10 cellular contexts compared by ENCODE assay signal in genomic region chr7:158541330-158542010, GRCh38. TPM values are rescaled to one million over a fixed set of nuclear protein-coding genes. Genes with fewer than 3 reads are reported as not detected.
A peak's percentile ranks its signal among the peaks of the same experiment; 100 is the strongest.
DNase-seq lines count a peak whose midpoint lies in the region; ATAC-seq and TF ChIP-seq lines count a peak whose summit lies in the region.
"Had no signal": no experiment of that assay in that cellular context is flagged by ENCODE, and none has a peak within 500 bp of the region (broad histone marks: within the 10 kb centered on the region; RNA-seq: fewer than 3 reads in every experiment).

No MANE protein-coding gene starts in this region.

- no peaks in the 10 kb centered on the region for H3K4me1 ChIP-seq in CD8-positive, alpha-beta memory T cell (ENCODE audit: insufficient read depth, low read length)

- H3K4me3 Mint-ChIP-seq in effector memory CD8-positive, alpha-beta T cell, result no peak overlapping the region
- no peak overlapping the region for H3K4me3 Mint-ChIP-seq in CD8-positive, alpha-beta memory T cell

- no peak for TF ChIP-seq CTCF in GM12865 (IDR thresholded peaks at IDR 0.05; ENCODE audit: insufficient read depth, low read depth, low read length, missing control alignments)

- DNase-seq in GM12865 (ENCODE audit: low read depth) (peak; percentile 24), NOMO-1 treated with DMSO at 0.1 percent for 48 hours (lab: John Stamatoyannopoulos, UW; ENCODE audit: unreplicated experiment) (peak; percentile 75), germinal center (ENCODE audit: low spot score) (peak; percentile 85), sciatic nerve (ENCODE audit: low spot score) (no peak)
- DNase-seq in effector memory CD8-positive, alpha-beta T cell, result no peak
- DNase-seq in CD8-positive, alpha-beta memory T cell, result no peak
- no peak for DNase-seq in activated CD8-positive, alpha-beta memory T cell treated with anti-CD3 and anti-CD28 coated beads, Interleukin-2, amount 50 U/mL, for 48 hours
- DNase-seq: activated CD4-positive, alpha-beta T cell treated with anti-CD3 and anti-CD28 coated beads, Interleukin-2, amount 50 U/mL, for 1 hour; NCI-H1417 treated with DMSO at 0.1 percent for 48 hours had no signal

- POLR2A ChIA-PET in CD8-positive, alpha-beta memory T cell (lab: Charles Lee), result no interaction called here

- H3K27ac Mint-ChIP-seq in effector memory CD8-positive, alpha-beta T cell, result peak overlapping the region in 1 of 2 donors; percentile 22
- H3K27ac Mint-ChIP-seq in CD8-positive, alpha-beta memory T cell, result peak overlapping the region in 1 of 8 donors; percentile 5

- no peaks in the 10 kb centered on the region for H3K9me3 ChIP-seq in CD8-positive, alpha-beta memory T cell (ENCODE audit: low read length)

- CTCF ChIA-PET in CD8-positive, alpha-beta memory T cell (lab: Charles Lee), result no interaction called here

- no peaks in the 10 kb centered on the region for H3K27me3 ChIP-seq in CD8-positive, alpha-beta memory T cell (ENCODE audit: insufficient read depth, low read length, poor library complexity, severe bottlenecking)

- no peak overlapping the region for H3K27ac ChIP-seq in CD8-positive, alpha-beta memory T cell (ENCODE audit: low read depth, low read length)

- peak; percentile 85 for ATAC-seq in GM21526 (IDR thresholded peaks at IDR 0.05; ENCODE audit: low FRiP score, unreplicated experiment)
- ATAC-seq in effector memory CD8-positive, alpha-beta T cell (replicated peaks), result no peak
- no peak for ATAC-seq in sciatic nerve

- intact Hi-C loops in sciatic nerve (cut with DNase I), result no loop called here

- H3K36me3 ChIP-seq in CD8-positive, alpha-beta memory T cell (ENCODE audit: insufficient read depth, low read length), result no peaks in the 10 kb centered on the region

- no peaks in the 10 kb centered on the region for H3K36me3 Mint-ChIP-seq in effector memory CD8-positive, alpha-beta T cell (ENCODE audit: insufficient read depth)
- no peaks in the 10 kb centered on the region for H3K36me3 Mint-ChIP-seq in CD8-positive, alpha-beta memory T cell

- H3K9me3 Mint-ChIP-seq in effector memory CD8-positive, alpha-beta T cell, result peaks cover 0 to 1% of the 10 kb centered on the region in 2 donors
- no peaks in the 10 kb centered on the region for H3K9me3 Mint-ChIP-seq in CD8-positive, alpha-beta memory T cell

- peaks cover 0 to 18% of the 10 kb centered on the region in 2 donors for H3K27me3 Mint-ChIP-seq in effector memory CD8-positive, alpha-beta T cell
- peaks cover 0 to 3% of the 10 kb centered on the region in 2 donors for H3K27me3 Mint-ChIP-seq in CD8-positive, alpha-beta memory T cell

- peaks cover 0 to 4% of the 10 kb centered on the region in 2 donors for H3K4me1 Mint-ChIP-seq in effector memory CD8-positive, alpha-beta T cell (ENCODE audit: low read depth in 2 of 2)
- peaks cover 4 to 8% (median 7%) of the 10 kb centered on the region in 3 donors for H3K4me1 Mint-ChIP-seq in CD8-positive, alpha-beta memory T cell

- no peak overlapping the region for H3K4me3 ChIP-seq in GM12865 (ENCODE audit: low read depth, low read length)
- H3K4me3 ChIP-seq in CD8-positive, alpha-beta memory T cell (ENCODE audit: low read length), result no peak overlapping the region

RNA-seq across cellular contexts. Expression of gene PTPRN2, which starts 46.2 kb away (rescaled TPM):
- total RNA-seq in sciatic nerve, result 12.7 TPM
- total RNA-seq in CD8-positive, alpha-beta memory T cell, result under 1 TPM; 0.33 to 0.42 TPM
- polyA plus RNA-seq in CD8-positive, alpha-beta memory T cell, result 1.2 TPM

Comparison
In these comparisons a context has a peak if more than half of its experiments do, and no peak if none do; other contexts are left out.
1. DNase-seq: peak in GM12865 (single experiment), NOMO-1 treated with DMSO at 0.1 percent for 48 hours (single experiment) and germinal center (single experiment); none in effector memory CD8-positive, alpha-beta T cell (0 of 3), sciatic nerve (single experiment), CD8-positive, alpha-beta memory T cell (0 of 5) and activated CD8-positive, alpha-beta memory T cell treated with anti-CD3 and anti-CD28 coated beads, Interleukin-2, amount 50 U/mL, for 48 hours (single experiment).